Comparison of ENCODE assay signal across 9 cellular contexts in genomic region chr15:37070686-37071085, GRCh38. TPM values are rescaled to one million over a fixed set of nuclear protein-coding genes. Genes with fewer than 3 reads are reported as not detected.
"Had no signal": no experiment of that assay in that cellular context is flagged by ENCODE, and none has a peak within 500 bp of the region (broad histone marks: within the 10 kb centered on the region; RNA-seq: fewer than 3 reads in every experiment).

No MANE protein-coding gene starts in this region.

- H3K4me3 ChIP-seq: GM23338 had no signal

- FAIRE-seq: H1, H54, HepG2 had no signal

- H3K36me3 Mint-ChIP-seq: IgD-negative memory B cell had no signal

- H3K4me3 Mint-ChIP-seq: GM23338, H9, IgD-negative memory B cell had no signal

- DNase-seq: H9, HCEC 1CT, KBM-7 had no signal

- H3K9me3 Mint-ChIP-seq: GM23338, H9, IgD-negative memory B cell had no signal

- H3K4me1 Mint-ChIP-seq: GM23338 had no signal

- H3K27ac ChIP-seq: HL-60 had no signal

- H3K27ac Mint-ChIP-seq: GM23338, H9, IgD-negative memory B cell had no signal

- ATAC-seq: GM23338, HepG2 had no signal

RNA-seq across cellular contexts. Expression of gene MEIS2, which starts 29.7 kb away (rescaled TPM):
- total RNA-seq: GM23338 had no signal
- polyA plus RNA-seq: IgD-negative memory B cell had no signal
